Comparison of ENCODE assay signal across 35 cellular contexts in the genomic region with DNA sequence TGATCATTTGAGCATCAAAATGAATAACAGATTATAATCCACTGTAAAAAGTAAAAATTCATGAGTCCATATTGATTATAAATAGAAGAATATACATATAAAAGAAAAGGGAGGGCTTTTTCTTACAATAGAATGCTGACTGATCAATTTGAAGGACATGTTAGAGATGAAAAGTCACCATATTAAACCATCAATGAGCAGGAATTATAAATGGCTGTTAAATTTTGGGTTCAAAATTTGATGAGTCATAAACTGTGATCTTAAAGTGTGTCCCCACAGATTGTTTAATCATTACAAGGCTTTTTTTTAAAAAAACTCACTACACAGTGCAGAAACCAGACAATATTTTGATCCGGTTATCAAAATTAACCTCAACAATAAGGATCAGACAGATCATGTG.
DNase-seq lines count a peak whose midpoint lies in the region; ATAC-seq, FAIRE-seq and TF ChIP-seq lines count a peak whose summit lies in the region.
"Had no signal": no experiment of that assay in that cellular context is flagged by ENCODE, and none has a peak within 500 bp of the region (broad histone marks: within the 10 kb centered on the region; RNA-seq: fewer than 3 reads in every experiment).

No MANE protein-coding gene starts in this region.

- no peak overlapping the region for H2BK5ac ChIP-seq in IMR-90 (ENCODE audit: low read depth, low read length, poor library complexity, severe bottlenecking)
- H2BK5ac ChIP-seq in H9 (ENCODE audit: insufficient read length, low read length) = no peak overlapping the region

- 59% methylated on average over 1 of the region's 1 CpG for WGBS in HepG2 (ENCODE audit: low lambda C conversion rate)
- WGBS in right lobe of liver (ENCODE audit: insufficient coverage, low coverage, low lambda C conversion rate, missing lambda C conversion rate) = 70% methylated on average over 1 of the region's 1 CpG
- WGBS in A549 (ENCODE audit: missing lambda C conversion rate) = 65% methylated on average over 1 of the region's 1 CpG
- WGBS in IMR-90 (ENCODE audit: extremely low coverage in 2 of 2, insufficient read length in 1 of 2), 2 experiments = no CpG with 5 or more reads among the region's 1 CpG
- WGBS in K562 (ENCODE audit: insufficient coverage, low coverage, missing lambda C conversion rate) = 0% methylated on average over 1 of the region's 1 CpG
- WGBS in H9 (ENCODE audit: extremely low coverage, insufficient read length, low lambda C conversion rate) = no CpG with 5 or more reads among the region's 1 CpG

- no peak overlapping the region for H3K18ac ChIP-seq in IMR-90 (ENCODE audit: low read depth, low read length)
- no peak overlapping the region for H3K18ac ChIP-seq in H9 (ENCODE audit: insufficient read length, low read depth, low read length)

- peaks cover 51 to 57% of the 10 kb centered on the region in 2 experiments for H3K9me3 Mint-ChIP-seq in H9
- H3K9me3 Mint-ChIP-seq: CD4-positive, alpha-beta T cell; CD8-positive, alpha-beta T cell had no signal

- H4K8ac ChIP-seq in IMR-90 (ENCODE audit: low read depth in 2 of 2, low read length in 2 of 2) (no peak overlapping the region), H9 (replicated peaks; ENCODE audit: insufficient read length, low read depth, low read length) (no peak overlapping the region)

- H3K27me3 ChIP-seq in HepG2 (ENCODE audit: control insufficient read depth in 1 of 2, insufficient read depth in 2 of 2, low read length in 2 of 2) = no peaks in the 10 kb centered on the region
- no peaks in the 10 kb centered on the region for H3K27me3 ChIP-seq in right lobe of liver
- H3K27me3 ChIP-seq in IMR-90 (ENCODE audit: control insufficient read depth, insufficient read depth, low read length) = no peaks in the 10 kb centered on the region
- H3K27me3 ChIP-seq in K562 (ENCODE audit: control insufficient read depth in 2 of 2, insufficient read depth in 2 of 2, low read length in 2 of 2) = no peaks in the 10 kb centered on the region
- no peaks in the 10 kb centered on the region for H3K27me3 ChIP-seq in H9 (ENCODE audit: insufficient read depth, low read length)
- H3K27me3 ChIP-seq: BE2C; BLaER1; BLaER1 treated with 17β-estradiol and CSF1 and Interleukin-3, amounts not matched to agents 10 nM and 100 nM had no signal

- H3K23ac ChIP-seq in IMR-90 (ENCODE audit: low read depth, low read length) = no peak overlapping the region
- no peak overlapping the region for H3K23ac ChIP-seq in H9 (ENCODE audit: insufficient read length, low read depth, low read length)

- H2AK5ac ChIP-seq in IMR-90 (ENCODE audit: low read depth, low read length) (no peak overlapping the region), H9 (ENCODE audit: insufficient read length, low read length) (no peak overlapping the region)

- H3K4me3 ChIP-seq in HepG2 (replicated peaks in 1 of 3; ENCODE audit: insufficient read depth in 1 of 3, low read depth in 2 of 3, low read length in 3 of 3) (no peak overlapping the region), right lobe of liver (no peak overlapping the region), A549 (no peak overlapping the region), IMR-90 (ENCODE audit: insufficient read depth, low read depth, low read length) (no peak overlapping the region), K562 (no peak overlapping the region)
- H3K4me3 ChIP-seq: BLaER1; BLaER1 treated with 17β-estradiol and CSF1 and Interleukin-3, amounts not matched to agents 10 nM and 100 nM had no signal

- H2BK15ac ChIP-seq in IMR-90 (ENCODE audit: low read depth, low read length) (no peak overlapping the region), H9 (ENCODE audit: low read depth, low read length) (no peak overlapping the region)

- H3K79me1 ChIP-seq in IMR-90 (ENCODE audit: low read depth in 1 of 2, low read length in 2 of 2) (no peaks in the 10 kb centered on the region), H9 (ENCODE audit: insufficient read depth, low read depth, low read length, poor library complexity, severe bottlenecking) (no peaks in the 10 kb centered on the region)

- peaks cover 4% of the 10 kb centered on the region for H3K27me3 Mint-ChIP-seq in H9 (ENCODE audit: low read depth)
- H3K27me3 Mint-ChIP-seq: B cell; CD4-positive, alpha-beta memory T cell; CD4-positive, alpha-beta T cell; CD4-positive, CD25-positive, alpha-beta regulatory T cell had no signal

- no peak for DNase-seq in HepG2 (ENCODE audit: low spot score)
- DNase-seq in right lobe of liver = no peak
- no peak for DNase-seq in A549 (ENCODE audit: low read depth in 1 of 2, low spot score in 1 of 2)
- no peak for DNase-seq in IMR-90
- DNase-seq in K562 (ENCODE audit: extremely low read depth in 1 of 4, low spot score in 3 of 4) = no peak
- DNase-seq in H9 = no peak
- no peak for DNase-seq in activated CD4-positive, alpha-beta T cell treated with anti-CD3 and anti-CD28 coated beads, Interleukin-2, amount 50 U/mL, for 1 hour
- DNase-seq: 8988T; ACHN; AML-193; BE2C; C1 segment of cervical spinal cord; Caco-2; Calu3; CD4-positive, alpha-beta memory T cell; CD4-positive, alpha-beta T cell; CD4-positive, CD25-positive, alpha-beta regulatory T cell; CD8-positive, alpha-beta memory T cell; CD8-positive, alpha-beta T cell; COR-L47; DMS 273 treated with DMSO at 0.1 percent for 48 hours; DMS153; DMS53; DMS79; DMS79 treated with DMSO at 0.1 percent for 48 hours; DND-41; EL had no signal

- H2BK12ac ChIP-seq in H9 (ENCODE audit: insufficient read length, low read depth, low read length) = no peak overlapping the region

- H3K79me2 ChIP-seq in HepG2 (ENCODE audit: insufficient read depth, low read length) (no peaks in the 10 kb centered on the region), K562 (ENCODE audit: control insufficient read depth, insufficient read depth, low read length) (no peaks in the 10 kb centered on the region), H9 (ENCODE audit: insufficient read depth, low read length) (no peaks in the 10 kb centered on the region)

- no peak for TF ChIP-seq EP300 in HepG2 (IDR thresholded peaks at IDR 0.05; ENCODE audit: low read depth in 2 of 2, low read length in 2 of 2)
- TF ChIP-seq EP300 in HepG2 (CRISPR knock-in tag; IDR thresholded peaks at IDR 0.05; ENCODE audit: borderline replicate concordance) = no peak
- no peak for TF ChIP-seq EP300 in A549 (IDR thresholded peaks at IDR 0.05)
- no peak for TF ChIP-seq EP300 in K562 (IDR thresholded peaks at IDR 0.05; ENCODE audit: low read length)

- H3K56ac ChIP-seq in IMR-90 (ENCODE audit: extremely low read depth, insufficient read depth, low read length) = no peak overlapping the region
- H3K56ac ChIP-seq in H9 (ENCODE audit: insufficient read length, low read depth, low read length) = no peak overlapping the region

- TF ChIP-seq POLR2A in HepG2 (IDR thresholded peaks at IDR 0.05; ENCODE audit: insufficient read depth in 1 of 2, low read depth in 2 of 2, low read length in 2 of 2) (no peak), right lobe of liver (IDR thresholded peaks at IDR 0.05) (no peak), A549 (IDR thresholded peaks at IDR 0.05; ENCODE audit: low read length) (no peak), IMR-90 (IDR thresholded peaks at IDR 0.05; ENCODE audit: low read depth, low read length) (no peak), K562 (conservative IDR thresholded peaks at IDR 0.05) (no peak)

- TF ChIP-seq CTCF in HepG2 (CRISPR knock-in tag; IDR thresholded peaks at IDR 0.05) (no peak), right lobe of liver (IDR thresholded peaks at IDR 0.05) (no peak), A549 (IDR thresholded peaks at IDR 0.05) (no peak), IMR-90 (conservative IDR thresholded peaks at IDR 0.05; ENCODE audit: low read depth, low read length) (no peak), K562 (IDR thresholded peaks at IDR 0.05 in 2 of 3, conservative IDR thresholded peaks at IDR 0.05 in 1 of 3; ENCODE audit: insufficient read depth in 2 of 3, low read depth in 1 of 3, low read length in 3 of 3) (no peak), H9 (conservative IDR thresholded peaks at IDR 0.05) (no peak)

- H4K91ac ChIP-seq in IMR-90 (ENCODE audit: insufficient read depth, low read depth, low read length) (no peak overlapping the region), H9 (ENCODE audit: insufficient read length, low read depth, low read length) (no peak overlapping the region)

- H3K4me1 ChIP-seq in HepG2 (ENCODE audit: insufficient read depth, low read length) (no peaks in the 10 kb centered on the region), right lobe of liver (no peaks in the 10 kb centered on the region), A549 (no peaks in the 10 kb centered on the region), IMR-90 (ENCODE audit: control insufficient read depth, insufficient read depth, low read length) (no peaks in the 10 kb centered on the region), K562 (replicated peaks in 1 of 2; ENCODE audit: control insufficient read depth in 2 of 2, insufficient read depth in 2 of 2, low read length in 2 of 2) (no peaks in the 10 kb centered on the region), H9 (ENCODE audit: insufficient read depth, low read length) (no peaks in the 10 kb centered on the region)
- H3K4me1 ChIP-seq: BE2C, BLaER1, Caco-2 had no signal

- in situ Hi-C loops in HepG2 (cut with HindIII; ENCODE audit: extremely low pct_ligation_motif_present, low pct_unique_long_range_greater_than_20kb) = no loop called here
- in situ Hi-C loops in IMR-90 (cut with MboI; ENCODE audit: low sequenced_read_pairs) = no loop called here
- in situ Hi-C loops in K562 (cut with MboI) = no loop called here

- dilution Hi-C loops in IMR-90 (cut with HindIII; ENCODE audit: low sequenced_read_pairs, unreplicated experiment) = no loop called here

- no peaks in the 10 kb centered on the region for H3K23me2 ChIP-seq in H9 (ENCODE audit: insufficient read length, low read depth, low read length, poor library complexity, severe bottlenecking)

- TF ChIP-seq RAD21 in HepG2 (CRISPR knock-in tag; IDR thresholded peaks at IDR 0.05) (no peak), A549 (conservative IDR thresholded peaks at IDR 0.05 in 1 of 2, IDR thresholded peaks at IDR 0.05 in 1 of 2) (no peak), IMR-90 (IDR thresholded peaks at IDR 0.05; ENCODE audit: low read length) (no peak), K562 (CRISPR knock-in tag; conservative IDR thresholded peaks at IDR 0.05 in 1 of 2, IDR thresholded peaks at IDR 0.05 in 1 of 2) (no peak)

- H3K9me3 ChIP-seq in HepG2 (ENCODE audit: low read length) (peaks cover 4% of the 10 kb centered on the region; the same call in 1 of the 2 replicates), right lobe of liver (no peaks in the 10 kb centered on the region), A549 (no peaks in the 10 kb centered on the region), IMR-90 (ENCODE audit: control insufficient read depth, insufficient read depth, low read length) (no peaks in the 10 kb centered on the region), K562 (replicated peaks; ENCODE audit: control insufficient read depth, insufficient read depth, low read depth, low read length) (no peaks in the 10 kb centered on the region), H9 (ENCODE audit: control insufficient read depth, low read depth, low read length) (no peaks in the 10 kb centered on the region)
- H3K9me3 ChIP-seq: BE2C had no signal

- H3K4ac ChIP-seq in IMR-90 (ENCODE audit: low read depth, low read length) = no peak overlapping the region
- H3K4ac ChIP-seq in H9 (ENCODE audit: low read depth, low read length) = no peak overlapping the region

- intact Hi-C loops in HepG2 (cut with micrococcal nuclease; ENCODE audit: unreplicated experiment) (loop anchor here (10.0 kb wide), 1 partner anchor 114 kb away; no protein-coding TSS in a partner anchor), right lobe of liver (cut with DNase I) (no loop called here), IMR-90 (cut with micrococcal nuclease) (no loop called here), K562 (cut with micrococcal nuclease) (no loop called here)

- H2BK120ac ChIP-seq in IMR-90 (ENCODE audit: low read depth, low read length) (no peak overlapping the region), H9 (ENCODE audit: low read depth, low read length, poor library complexity, severe bottlenecking) (no peak overlapping the region)

- no peak overlapping the region for H4K5ac ChIP-seq in IMR-90 (ENCODE audit: low read depth, low read length)
- no peak overlapping the region for H4K5ac ChIP-seq in H9 (ENCODE audit: insufficient read length, low read depth, low read length)

- H3K9me1 ChIP-seq in IMR-90 (ENCODE audit: insufficient read depth, low read length) (no peaks in the 10 kb centered on the region), K562 (ENCODE audit: control insufficient read depth, insufficient read depth, low read length) (no peaks in the 10 kb centered on the region)

- H4K20me1 ChIP-seq in HepG2 (ENCODE audit: insufficient read depth, low read length) = no peaks in the 10 kb centered on the region
- no peaks in the 10 kb centered on the region for H4K20me1 ChIP-seq in IMR-90 (ENCODE audit: insufficient read depth, low read length)
- no peaks in the 10 kb centered on the region for H4K20me1 ChIP-seq in K562 (replicated peaks; ENCODE audit: control insufficient read depth, insufficient read depth, low read length)
- no peaks in the 10 kb centered on the region for H4K20me1 ChIP-seq in H9 (ENCODE audit: control insufficient read depth, insufficient read depth, insufficient read length)
- H4K20me1 ChIP-seq: BLaER1; BLaER1 treated with 17β-estradiol and CSF1 and Interleukin-3, amounts not matched to agents 10 nM and 100 nM had no signal

- no peak overlapping the region for H3K4me2 ChIP-seq in HepG2 (ENCODE audit: low read depth, low read length)
- H3K4me2 ChIP-seq in A549 = no peak overlapping the region
- H3K4me2 ChIP-seq in IMR-90 (ENCODE audit: low read depth, low read length) = no peak overlapping the region
- no peak overlapping the region for H3K4me2 ChIP-seq in K562 (ENCODE audit: insufficient read depth, low read length)
- no peak overlapping the region for H3K4me2 ChIP-seq in H9 (ENCODE audit: insufficient read depth, insufficient read length, low read length)
- H3K4me2 ChIP-seq: BLaER1; BLaER1 treated with 17β-estradiol and CSF1 and Interleukin-3, amounts not matched to agents 10 nM and 100 nM had no signal

- POLR2A ChIA-PET in HepG2 (lab: Yijun Ruan, JAX) (no interaction called here), A549 (lab: Yijun Ruan, JAX) (no interaction called here), IMR-90 (lab: Charles Lee; ENCODE audit: unreplicated experiment) (no interaction called here), K562 (lab: Yijun Ruan, JAX) (no interaction called here)

- FAIRE-seq in HepG2 (lab: Jason Lieb, UNC) (no peak), A549 (lab: Jason Lieb, UNC) (no peak), K562 (lab: Jason Lieb, UNC) (no peak)
- FAIRE-seq: D721Med had no signal

- CTCF ChIA-PET in HepG2 (lab: Yijun Ruan, JAX; ENCODE audit: low intra/inter-chr PET ratio, low total read pairs) (no interaction called here), A549 (lab: Yijun Ruan, JAX) (no interaction called here), IMR-90 (lab: Yijun Ruan, JAX) (no interaction called here), K562 (lab: Yijun Ruan, JAX; ENCODE audit: low intra/inter-chr PET ratio) (no interaction called here)

- H2AFZ ChIP-seq in HepG2 (ENCODE audit: low read length) (no peak overlapping the region), IMR-90 (replicated peaks; ENCODE audit: low read length, poor library complexity) (no peak overlapping the region), K562 (ENCODE audit: low read depth, low read length) (no peak overlapping the region), H9 (ENCODE audit: low read length) (no peak overlapping the region)

- H3T11ph ChIP-seq in H9 (ENCODE audit: low read length) = no peak overlapping the region

- H3K36me3 Mint-ChIP-seq in H9 (ENCODE audit: insufficient read depth in 1 of 3, low read depth in 3 of 3) = peaks cover 15 to 55% (median 23%) of the 10 kb centered on the region in 3 experiments
- H3K36me3 Mint-ChIP-seq: CD14-positive monocyte; CD4-positive, alpha-beta memory T cell; CD4-positive, CD25-positive, alpha-beta regulatory T cell; CD8-positive, alpha-beta memory T cell; CD8-positive, alpha-beta T cell had no signal

- BruUV-seq in HepG2 (replicated peaks; lab: Mats Ljungman, UMichigan) = no TSS peak
- no TSS peak for BruUV-seq in IMR-90 (replicated peaks; lab: Mats Ljungman, UMichigan)
- BruUV-seq in K562 (replicated peaks; lab: Mats Ljungman, UMichigan) = no TSS peak

- ATAC-seq in HepG2 (no peak), right lobe of liver (no peak), A549 (no peak), IMR-90 (ENCODE audit: low read depth) (no peak), K562 (no peak), HG02938 (IDR thresholded peaks at IDR 0.05; ENCODE audit: unreplicated experiment) (no peak)
- ATAC-seq: CD8-positive, alpha-beta T cell had no signal

- no peaks in the 10 kb centered on the region for H3K4me1 Mint-ChIP-seq in H9
- H3K4me1 Mint-ChIP-seq: CD4-positive, alpha-beta memory T cell; CD4-positive, CD25-positive, alpha-beta regulatory T cell; CD8-positive, alpha-beta memory T cell had no signal

- H3K36me3 ChIP-seq in HepG2 (replicated peaks in 1 of 2; ENCODE audit: control insufficient read depth in 1 of 2, insufficient read depth in 2 of 2, low read length in 2 of 2) (no peaks in the 10 kb centered on the region), right lobe of liver (no peaks in the 10 kb centered on the region), IMR-90 (ENCODE audit: control insufficient read depth, insufficient read depth, low read length) (no peaks in the 10 kb centered on the region), K562 (ENCODE audit: control insufficient read depth, insufficient read depth, low read length) (no peaks in the 10 kb centered on the region)
- H3K36me3 ChIP-seq: BE2C; BLaER1; BLaER1 treated with 17β-estradiol and CSF1 and Interleukin-3, amounts not matched to agents 10 nM and 100 nM had no signal

- H3K14ac ChIP-seq in IMR-90 (replicated peaks; ENCODE audit: low read depth, low read length) (no peak overlapping the region), H9 (ENCODE audit: insufficient read depth, low read length) (no peak overlapping the region)

- H3K4me3 Mint-ChIP-seq in H9 = no peak overlapping the region
- H3K4me3 Mint-ChIP-seq: B cell; CD14-positive monocyte; CD4-positive, alpha-beta memory T cell; CD4-positive, alpha-beta T cell; CD4-positive, CD25-positive, alpha-beta regulatory T cell; CD8-positive, alpha-beta memory T cell; CD8-positive, alpha-beta T cell had no signal

- no peak overlapping the region for H3K9ac ChIP-seq in HepG2 (ENCODE audit: insufficient read depth, low read depth, low read length)
- no peak overlapping the region for H3K9ac ChIP-seq in IMR-90 (ENCODE audit: low read depth, low read length)
- no peak overlapping the region for H3K9ac ChIP-seq in K562 (ENCODE audit: insufficient read depth in 1 of 2, low read depth in 2 of 2, low read length in 2 of 2)
- no peak overlapping the region for H3K9ac ChIP-seq in H9 (ENCODE audit: extremely low read depth, insufficient read length, low read length)
- H3K9ac ChIP-seq: BLaER1; BLaER1 treated with 17β-estradiol and CSF1 and Interleukin-3, amounts not matched to agents 10 nM and 100 nM had no signal

- H2AK9ac ChIP-seq in IMR-90 (replicated peaks; ENCODE audit: low read depth, low read length, poor library complexity) = no peak overlapping the region

- no peak overlapping the region for H3K27ac Mint-ChIP-seq in H9
- H3K27ac Mint-ChIP-seq: B cell; CD14-positive monocyte; CD4-positive, alpha-beta memory T cell; CD4-positive, alpha-beta T cell; CD4-positive, CD25-positive, alpha-beta regulatory T cell; CD8-positive, alpha-beta memory T cell; CD8-positive, alpha-beta T cell had no signal

- no peak overlapping the region for H3K27ac ChIP-seq in HepG2 (ENCODE audit: extremely low read length, insufficient read depth, low read length)
- H3K27ac ChIP-seq in right lobe of liver = no peak overlapping the region
- no peak overlapping the region for H3K27ac ChIP-seq in A549
- no peak overlapping the region for H3K27ac ChIP-seq in IMR-90 (ENCODE audit: insufficient read depth, low read length)
- H3K27ac ChIP-seq in K562 (ENCODE audit: extremely low read depth, low read depth, low read length) = no peak overlapping the region
- no peak overlapping the region for H3K27ac ChIP-seq in H9 (ENCODE audit: insufficient read length, low read depth, low read length)
- H3K27ac ChIP-seq: 22Rv1; BLaER1; BLaER1 treated with 17β-estradiol and CSF1 and Interleukin-3, amounts not matched to agents 10 nM and 100 nM; C4-2B had no signal

- no peak overlapping the region for H2BK20ac ChIP-seq in IMR-90 (ENCODE audit: low read depth, low read length)
- no peak overlapping the region for H2BK20ac ChIP-seq in H9 (ENCODE audit: low read depth, low read length, poor library complexity, severe bottlenecking)
